1 cellular context compared by ENCODE assay signal in the genomic region with DNA sequence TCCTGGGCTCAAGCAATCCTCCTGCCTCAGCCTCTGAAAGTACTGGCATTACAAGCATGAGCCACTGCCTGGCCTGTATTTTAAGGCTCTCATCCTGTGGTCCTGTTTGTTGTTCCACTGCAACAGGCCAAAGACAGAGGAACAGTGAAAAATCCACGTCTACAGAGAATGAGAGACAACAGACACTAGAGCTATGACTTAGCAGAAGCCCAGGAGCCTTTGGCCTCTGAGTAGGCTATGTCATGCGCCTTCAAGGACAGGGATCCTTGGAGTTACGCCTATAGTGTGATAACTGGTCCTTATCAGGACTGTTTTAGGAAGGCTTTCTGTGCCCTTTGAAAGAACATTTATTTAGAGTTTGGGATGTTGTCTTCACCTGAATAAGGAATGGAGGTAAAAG.
TF ChIP-seq lines count a peak whose summit lies in the region.

No MANE protein-coding gene starts in this region.

TF ChIP-seq in K562, 482 proteins besides CTCF, POLR2A, EP300 and RAD21 (continued from another document):
- TF ChIP-seq, protein P1, sequence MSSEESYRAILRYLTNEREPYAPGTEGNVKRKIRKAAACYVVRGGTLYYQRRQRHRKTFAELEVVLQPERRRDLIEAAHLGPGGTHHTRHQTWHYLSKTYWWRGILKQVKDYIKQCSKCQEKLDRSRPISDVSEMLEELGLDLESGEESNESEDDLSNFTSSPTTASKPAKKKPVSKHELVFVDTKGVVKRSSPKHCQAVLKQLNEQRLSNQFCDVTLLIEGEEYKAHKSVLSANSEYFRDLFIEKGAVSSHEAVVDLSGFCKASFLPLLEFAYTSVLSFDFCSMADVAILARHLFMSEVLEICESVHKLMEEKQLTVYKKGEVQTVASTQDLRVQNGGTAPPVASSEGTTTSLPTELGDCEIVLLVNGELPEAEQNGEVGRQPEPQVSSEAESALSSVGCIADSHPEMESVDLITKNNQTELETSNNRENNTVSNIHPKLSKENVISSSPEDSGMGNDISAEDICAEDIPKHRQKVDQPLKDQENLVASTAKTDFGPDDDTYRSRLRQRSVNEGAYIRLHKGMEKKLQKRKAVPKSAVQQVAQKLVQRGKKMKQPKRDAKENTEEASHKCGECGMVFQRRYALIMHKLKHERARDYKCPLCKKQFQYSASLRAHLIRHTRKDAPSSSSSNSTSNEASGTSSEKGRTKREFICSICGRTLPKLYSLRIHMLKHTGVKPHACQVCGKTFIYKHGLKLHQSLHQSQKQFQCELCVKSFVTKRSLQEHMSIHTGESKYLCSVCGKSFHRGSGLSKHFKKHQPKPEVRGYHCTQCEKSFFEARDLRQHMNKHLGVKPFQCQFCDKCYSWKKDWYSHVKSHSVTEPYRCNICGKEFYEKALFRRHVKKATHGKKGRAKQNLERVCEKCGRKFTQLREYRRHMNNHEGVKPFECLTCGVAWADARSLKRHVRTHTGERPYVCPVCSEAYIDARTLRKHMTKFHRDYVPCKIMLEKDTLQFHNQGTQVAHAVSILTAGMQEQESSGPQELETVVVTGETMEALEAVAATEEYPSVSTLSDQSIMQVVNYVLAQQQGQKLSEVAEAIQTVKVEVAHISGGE (CRISPR knock-in tag; IDR thresholded peaks at IDR 0.05) = peak in 1 of 3 experiments; percentile 42; a peak in 1 of 6 replicates
- TF ChIP-seq TAF1 (IDR thresholded peaks at IDR 0.05; ENCODE audit: control insufficient read depth, extremely low read depth, insufficient read depth, low read length, severe bottlenecking) (peak; percentile 35), TOE1 (IDR thresholded peaks at IDR 0.05; ENCODE audit: borderline replicate concordance) (peak; percentile 45; the same call in 1 of the 2 replicates), TOE1 (CRISPR knock-in tag; IDR thresholded peaks at IDR 0.05; ENCODE audit: borderline replicate concordance, low read depth) (no peak), L3MBTL2 (IDR thresholded peaks at IDR 0.05) (peak; percentile 59; the same call in 1 of the 2 replicates), ZNF668 (CRISPR knock-in tag; IDR thresholded peaks at IDR 0.05) (no peak), GABPB2 (CRISPR knock-in tag; conservative IDR thresholded peaks at IDR 0.05) (no peak), SOX6 (IDR thresholded peaks at IDR 0.05) (peak; percentile 57), RCOR1 (IDR thresholded peaks at IDR 0.05; ENCODE audit: borderline replicate concordance in 1 of 2, low read depth in 2 of 2, low read length in 2 of 2) (peak in 1 of 2 experiments; percentile 48; a peak in 1 of 4 replicates), RBBP5 (IDR thresholded peaks at IDR 0.05; ENCODE audit: borderline replicate concordance, insufficient read depth, low read length, poor library complexity, severe bottlenecking) (peak; percentile 26), ZNF644 (tag; IDR thresholded peaks at IDR 0.05; ENCODE audit: low read depth) (0 out of 2 replicates have a peak, but pooled peaks have one; percentile 50)
- TF ChIP-seq, protein P2, sequence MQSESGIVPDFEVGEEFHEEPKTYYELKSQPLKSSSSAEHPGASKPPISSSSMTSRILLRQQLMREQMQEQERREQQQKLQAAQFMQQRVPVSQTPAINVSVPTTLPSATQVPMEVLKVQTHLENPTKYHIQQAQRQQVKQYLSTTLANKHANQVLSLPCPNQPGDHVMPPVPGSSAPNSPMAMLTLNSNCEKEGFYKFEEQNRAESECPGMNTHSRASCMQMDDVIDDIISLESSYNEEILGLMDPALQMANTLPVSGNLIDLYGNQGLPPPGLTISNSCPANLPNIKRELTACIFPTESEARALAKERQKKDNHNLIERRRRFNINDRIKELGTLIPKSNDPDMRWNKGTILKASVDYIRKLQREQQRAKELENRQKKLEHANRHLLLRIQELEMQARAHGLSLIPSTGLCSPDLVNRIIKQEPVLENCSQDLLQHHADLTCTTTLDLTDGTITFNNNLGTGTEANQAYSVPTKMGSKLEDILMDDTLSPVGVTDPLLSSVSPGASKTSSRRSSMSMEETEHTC (IDR thresholded peaks at IDR 0.05) = 0 out of 2 replicates have a peak, but pooled peaks have one; percentile 63
